8 cellular contexts compared by ENCODE assay signal in the genomic region with DNA sequence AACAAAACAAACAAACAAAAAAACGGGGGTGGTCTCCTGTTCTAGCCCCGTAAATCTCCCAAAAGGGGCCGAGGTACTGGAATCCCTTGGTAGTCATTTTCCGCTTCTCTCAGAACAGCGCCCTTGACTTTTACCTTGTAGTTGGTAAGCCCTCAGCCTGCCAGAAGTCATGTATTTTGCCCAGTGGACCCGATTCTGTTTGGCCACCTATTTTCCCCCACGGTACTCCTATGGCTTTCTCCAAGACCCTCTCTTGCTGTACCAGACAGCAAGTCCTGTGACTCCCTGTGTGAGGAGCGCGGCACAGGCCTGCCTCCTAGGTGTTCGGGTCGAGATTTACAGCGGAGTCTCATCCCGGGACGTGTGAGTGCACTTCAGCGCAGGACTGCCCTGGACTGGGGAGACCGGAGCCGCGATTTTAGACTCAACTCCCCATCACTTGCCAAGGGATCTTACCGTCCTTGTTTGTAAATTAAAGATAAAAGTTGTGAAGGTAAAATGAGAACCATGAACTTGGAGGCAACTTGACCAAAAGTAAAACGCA. TPM values are rescaled to one million over a fixed set of nuclear protein-coding genes. Genes with fewer than 3 reads are reported as not detected.
DNase-seq lines count a peak whose midpoint lies in the region; ATAC-seq and TF ChIP-seq lines count a peak whose summit lies in the region.

No MANE protein-coding gene starts in this region.

- H3K4me3 Mint-ChIP-seq in CD4-positive, alpha-beta T cell = peak overlapping the region; percentile 95
- peak overlapping the region; percentile 94 for H3K4me3 Mint-ChIP-seq in activated T-cell treated with anti-CD3 and anti-CD28 coated beads, Interleukin-2, amount 50 U/mL, for 24 hours

- 48 to 60% methylated on average over 6 to 8 of the region's 20 CpGs for WGBS in gastroesophageal sphincter (ENCODE audit: low coverage in 1 of 2), 2 donors

- CTCF ChIA-PET in CD4-positive, alpha-beta T cell (lab: Charles Lee) = interaction anchor here (1.3 kb wide), 2 partner anchors 59 to 62 kb away, joined by 3 read pairs; no protein-coding TSS in a partner anchor

- peaks cover 64% of the 10 kb centered on the region for H3K4me1 Mint-ChIP-seq in CD4-positive, alpha-beta T cell (ENCODE audit: low read depth)
- H3K4me1 Mint-ChIP-seq in activated T-cell treated with anti-CD3 and anti-CD28 coated beads, Interleukin-2, amount 50 U/mL, for 24 hours (ENCODE audit: low read depth) = peaks cover 67% of the 10 kb centered on the region

- TF ChIP-seq CTCF in CD4-positive, alpha-beta T cell (IDR thresholded peaks at IDR 0.05) = no peak
- TF ChIP-seq CTCF in NB4 (IDR thresholded peaks at IDR 0.05; ENCODE audit: low read depth, low read length) = no peak
- TF ChIP-seq CTCF in gastroesophageal sphincter (IDR thresholded peaks at IDR 0.05) = no peak

- H3K4me1 ChIP-seq in gastroesophageal sphincter = peaks cover 5 to 83% (median 54%) of the 10 kb centered on the region in 3 donors

- peak overlapping the region; percentile 100 for H3K27ac Mint-ChIP-seq in CD4-positive, alpha-beta T cell
- H3K27ac Mint-ChIP-seq in activated T-cell treated with anti-CD3 and anti-CD28 coated beads, Interleukin-2, amount 50 U/mL, for 24 hours = peak overlapping the region; percentile 100

- H3K36me3 Mint-ChIP-seq in CD4-positive, alpha-beta T cell (ENCODE audit: low read depth) = peaks cover 76% of the 10 kb centered on the region
- H3K36me3 Mint-ChIP-seq in activated T-cell treated with anti-CD3 and anti-CD28 coated beads, Interleukin-2, amount 50 U/mL, for 24 hours (ENCODE audit: low read depth) = peaks cover 71% of the 10 kb centered on the region

- peak overlapping the region; percentile 97 for H3K27ac ChIP-seq in CD4-positive, alpha-beta T cell (ENCODE audit: low read depth, low read length)
- H3K27ac ChIP-seq in gastroesophageal sphincter = peak overlapping the region; percentile 97 to 99 (median 98)

- no peaks in the 10 kb centered on the region for H3K9me3 Mint-ChIP-seq in CD4-positive, alpha-beta T cell
- H3K9me3 Mint-ChIP-seq in activated T-cell treated with anti-CD3 and anti-CD28 coated beads, Interleukin-2, amount 50 U/mL, for 24 hours = no peaks in the 10 kb centered on the region

- DNase-seq in CD4-positive, alpha-beta T cell = peak in 4 of 10 experiments; percentile 14 to 24 (median 22)
- DNase-seq in NB4 (ENCODE audit: low read depth) (no peak), occipital lobe (lab: John Stamatoyannopoulos, UW) (peak; percentile 17)
- peak; percentile 61 for DNase-seq in activated T-cell treated with anti-CD3 and anti-CD28 coated beads, Interleukin-2, amount 50 U/mL, for 24 hours

- H3K27me3 ChIP-seq in CD4-positive, alpha-beta T cell (ENCODE audit: control insufficient read depth, insufficient read depth, low read length) = no peaks in the 10 kb centered on the region
- H3K27me3 ChIP-seq in gastroesophageal sphincter = no peaks in the 10 kb centered on the region

- TF ChIP-seq EP300 in gastroesophageal sphincter (IDR thresholded peaks at IDR 0.05) = no peak

- POLR2A ChIA-PET in CD4-positive, alpha-beta T cell (lab: Charles Lee) = interaction anchor here (0.9 to 2.9 kb wide), 7 partner anchors 33 to 833 kb away, joined by 3 to 61 read pairs (median 9); a partner anchor contains a TSS

- TF ChIP-seq POLR2A in NB4 (IDR thresholded peaks at IDR 0.05; ENCODE audit: extremely low read depth, insufficient read length) (no peak), gastroesophageal sphincter (IDR thresholded peaks at IDR 0.05) (no peak)

- peaks cover 0 to 38% of the 10 kb centered on the region in 2 donors for H3K36me3 ChIP-seq in gastroesophageal sphincter

- ATAC-seq in CD4-positive, alpha-beta T cell (ENCODE audit: poor library complexity) = no peak
- ATAC-seq in gastroesophageal sphincter (no peak), HG03097 (IDR thresholded peaks at IDR 0.05; ENCODE audit: low FRiP score, unreplicated experiment) (no peak), HG03135 (IDR thresholded peaks at IDR 0.05; ENCODE audit: unreplicated experiment) (no peak), HG02852 (IDR thresholded peaks at IDR 0.05; ENCODE audit: unreplicated experiment) (no peak)

- intact Hi-C loops in CD4-positive, alpha-beta T cell (cut with DNase I, micrococcal nuclease) = loop anchor here (2.0 to 5.0 kb wide), 4 partner anchors 25 to 421 kb away; a partner anchor contains a TSS

- no peaks in the 10 kb centered on the region for H3K27me3 Mint-ChIP-seq in CD4-positive, alpha-beta T cell
- H3K27me3 Mint-ChIP-seq in activated T-cell treated with anti-CD3 and anti-CD28 coated beads, Interleukin-2, amount 50 U/mL, for 24 hours = no peaks in the 10 kb centered on the region

- H3K9me3 ChIP-seq in CD4-positive, alpha-beta T cell (ENCODE audit: control insufficient read depth, low read length) = no peaks in the 10 kb centered on the region
- no peaks in the 10 kb centered on the region for H3K9me3 ChIP-seq in gastroesophageal sphincter

- peak overlapping the region; percentile 60 for H3K4me3 ChIP-seq in NB4 (ENCODE audit: low read depth, low read length)
- H3K4me3 ChIP-seq in gastroesophageal sphincter = peak overlapping the region in 1 of 2 donors; percentile 79

RNA-seq across cellular contexts. Expression of a gene that starts 1.1 kb away (rescaled TPM):
- 10 to 100 TPM; 72.4 to 74.7 TPM for total RNA-seq in CD4-positive, alpha-beta T cell
- total RNA-seq in gastroesophageal sphincter = 10 to 100 TPM in 3 of 4 donors, 1 to 10 TPM in 1; 8.9 to 22.6 (median 19.7) TPM
- total RNA-seq in occipital lobe = 2.0 TPM

RNA-seq across cellular contexts. Expression of a gene that starts 1.2 kb away (rescaled TPM):
- 100 to 1,000 TPM; 145 TPM for total RNA-seq in CD4-positive, alpha-beta T cell
- total RNA-seq in gastroesophageal sphincter = 10 to 100 TPM; 17.7 to 41.2 (median 36.5) TPM
- total RNA-seq in occipital lobe = 5.3 TPM

RNA-seq across cellular contexts. Expression of a gene that starts 25.4 kb away (rescaled TPM):
- 10 to 100 TPM; 39.6 TPM for total RNA-seq in CD4-positive, alpha-beta T cell
- 100 to 1,000 TPM; 138 to 204 (median 182) TPM for total RNA-seq in gastroesophageal sphincter
- 103 TPM for total RNA-seq in occipital lobe

RNA-seq across cellular contexts. Expression of a gene that starts 28.3 kb away (rescaled TPM):
- under 1 TPM; 0.39 to 0.47 TPM for total RNA-seq in CD4-positive, alpha-beta T cell
- 1 to 10 TPM in 3 of 4 donors, under 1 TPM in 1; 0.89 to 4.7 (median 1.6) TPM for total RNA-seq in gastroesophageal sphincter
- total RNA-seq in occipital lobe = 50.2 TPM

RNA-seq across cellular contexts. Expression of a gene that starts 33.7 kb away (rescaled TPM):
- 100 to 1,000 TPM; 203 to 204 TPM for total RNA-seq in CD4-positive, alpha-beta T cell
- total RNA-seq in gastroesophageal sphincter (100 to 1,000 TPM in 1 of 4 donors, 10 to 100 TPM in 3; 67.4 to 209 (median 81.7) TPM), occipital lobe (65.2 TPM)
